In the genomic region with DNA sequence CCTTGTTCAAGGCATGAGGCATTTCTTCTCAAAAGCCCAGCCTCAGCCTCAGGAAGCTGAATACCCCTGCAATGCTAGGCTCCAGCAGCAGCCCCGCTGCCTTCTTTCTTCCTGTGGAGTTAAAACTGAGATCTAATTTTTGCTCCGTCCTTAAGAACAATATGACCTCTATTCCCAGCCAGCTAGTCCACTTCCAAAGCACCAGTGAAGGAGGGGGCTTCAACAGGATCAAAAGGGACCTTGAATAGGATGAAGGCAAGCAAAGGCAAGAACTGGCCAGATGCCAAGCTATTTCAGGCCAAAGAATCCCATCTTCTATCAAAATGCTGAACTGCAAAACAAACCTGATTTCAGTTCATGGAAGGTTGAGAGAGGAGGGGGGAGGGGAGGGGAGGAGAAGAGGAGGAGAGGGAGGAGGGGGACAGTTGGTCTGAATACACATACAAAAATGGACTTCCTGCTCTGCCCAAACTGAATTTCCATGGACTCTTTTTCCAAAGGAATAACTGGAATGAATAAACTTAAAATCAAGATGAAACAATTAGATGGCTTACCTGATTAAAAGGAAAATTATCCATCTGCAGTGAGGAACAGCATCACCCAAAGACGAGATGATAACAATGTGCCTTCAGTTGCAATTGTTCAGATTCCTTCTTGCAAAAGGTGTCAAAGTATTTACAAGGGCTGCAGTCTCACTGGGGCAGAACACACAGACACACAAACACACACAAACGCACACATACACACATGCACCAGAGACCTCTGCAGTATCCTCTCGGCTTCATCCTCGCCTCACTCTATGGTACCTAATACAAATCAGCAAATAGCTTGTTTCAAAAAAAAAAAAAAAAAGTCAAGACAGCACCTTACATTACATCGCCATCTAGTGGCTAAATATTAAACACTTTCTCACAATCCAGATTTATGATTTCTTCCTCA, we compare ENCODE assay signal across 1 cellular context.
TF ChIP-seq lines count a peak whose summit lies in the region.

A gene (minus strand): TSS at position 804 of the 939 bp plus-strand sequence. CDS start 54,399 bp downstream, outside the sequence.

TF ChIP-seq in Ishikawa, 13 proteins besides CTCF, POLR2A, EP300 and RAD21 (continued from another document):
- TF ChIP-seq, protein P1, sequence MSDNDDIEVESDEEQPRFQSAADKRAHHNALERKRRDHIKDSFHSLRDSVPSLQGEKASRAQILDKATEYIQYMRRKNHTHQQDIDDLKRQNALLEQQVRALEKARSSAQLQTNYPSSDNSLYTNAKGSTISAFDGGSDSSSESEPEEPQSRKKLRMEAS (IDR thresholded peaks at IDR 0.05): no peak
- TF ChIP-seq TEAD4 (IDR thresholded peaks at IDR 0.05): no peak
- no peak for TF ChIP-seq TCF12 (IDR thresholded peaks at IDR 0.05; ENCODE audit: low read depth)
- no peak for TF ChIP-seq YY1 (IDR thresholded peaks at IDR 0.05; ENCODE audit: low read depth)
- TF ChIP-seq TAF1 (IDR thresholded peaks at IDR 0.05; ENCODE audit: low read depth): no peak
- no peak for TF ChIP-seq EGR1 (IDR thresholded peaks at IDR 0.05)
- TF ChIP-seq CREB1 (IDR thresholded peaks at IDR 0.05; ENCODE audit: low read depth): no peak
- no peak for TF ChIP-seq NFIC (IDR thresholded peaks at IDR 0.05)
- no peak for TF ChIP-seq FOXM1 (IDR thresholded peaks at IDR 0.05; ENCODE audit: borderline replicate concordance, low read depth)
- TF ChIP-seq ZBTB7A (IDR thresholded peaks at IDR 0.05; ENCODE audit: low read depth): no peak
